Comparison of ENCODE assay signal across 16 cellular contexts in the genomic region with DNA sequence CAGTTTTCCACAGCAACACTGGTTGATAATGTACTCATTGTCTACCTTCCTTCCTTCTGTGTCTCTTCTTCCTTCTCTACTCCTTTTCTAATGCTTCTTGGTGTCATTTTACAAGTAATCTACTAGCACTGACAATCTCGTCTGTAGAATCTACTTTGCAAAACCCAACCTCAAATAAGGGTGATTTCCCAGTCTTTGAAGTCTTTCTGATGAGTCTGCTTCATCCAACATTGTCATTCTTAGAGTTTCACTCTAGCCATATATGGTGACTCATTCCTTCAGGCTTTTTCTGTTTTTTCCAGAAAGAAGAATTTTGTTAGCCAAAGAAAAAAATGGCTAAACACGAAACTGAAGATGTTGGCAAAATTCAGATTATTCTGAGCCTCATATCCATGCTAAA.
DNase-seq lines count a peak whose midpoint lies in the region; ATAC-seq and TF ChIP-seq lines count a peak whose summit lies in the region.
"Had no signal": no experiment of that assay in that cellular context is flagged by ENCODE, and none has a peak within 500 bp of the region (broad histone marks: within the 10 kb centered on the region; RNA-seq: fewer than 3 reads in every experiment).

No MANE protein-coding gene starts in this region.

- H2AFZ ChIP-seq in mammary epithelial cell (ENCODE audit: low read depth, low read length) = no peak overlapping the region

- dilution Hi-C loops in mammary epithelial cell (cut with HindIII; ENCODE audit: low sequenced_read_pairs) = no loop called here

- H3K79me2 ChIP-seq in mammary epithelial cell (ENCODE audit: insufficient read depth, low read length) = no peaks in the 10 kb centered on the region

- no peaks in the 10 kb centered on the region for H3K4me1 ChIP-seq in mammary epithelial cell (ENCODE audit: insufficient read depth, low read length)
- H3K4me1 ChIP-seq in breast epithelium = no peaks in the 10 kb centered on the region
- no peaks in the 10 kb centered on the region for H3K4me1 ChIP-seq in foreskin keratinocyte
- H3K4me1 ChIP-seq: BLaER1 had no signal

- H3K4me3 ChIP-seq in mammary epithelial cell (replicated peaks in 1 of 3; ENCODE audit: insufficient read depth in 1 of 3, low read depth in 2 of 3, low read length in 3 of 3) = no peak overlapping the region
- no peak overlapping the region for H3K4me3 ChIP-seq in breast epithelium
- H3K4me3 ChIP-seq: BLaER1 had no signal

- H3K36me3 ChIP-seq in mammary epithelial cell (ENCODE audit: insufficient read depth, low read length) = no peaks in the 10 kb centered on the region
- H3K36me3 ChIP-seq in breast epithelium = no peaks in the 10 kb centered on the region
- H3K36me3 ChIP-seq: BLaER1 had no signal

- no peaks in the 10 kb centered on the region for H3K27me3 ChIP-seq in mammary epithelial cell (ENCODE audit: insufficient read depth, low read length)
- H3K27me3 ChIP-seq in breast epithelium = no peaks in the 10 kb centered on the region
- no peaks in the 10 kb centered on the region for H3K27me3 ChIP-seq in foreskin keratinocyte
- H3K27me3 ChIP-seq: BLaER1 had no signal

- no peak for TF ChIP-seq POLR2A in breast epithelium (IDR thresholded peaks at IDR 0.05)

- no peaks in the 10 kb centered on the region for H4K20me1 ChIP-seq in mammary epithelial cell (ENCODE audit: insufficient read depth, low read length)
- H4K20me1 ChIP-seq: BLaER1 had no signal

- no peaks in the 10 kb centered on the region for H3K9me3 Mint-ChIP-seq in activated T-helper 17 cell treated with anti-CD3 and anti-CD28 coated beads, Interleukin-2, amount 50 U/mL, for 72 hours
- H3K9me3 Mint-ChIP-seq: CD8-positive, alpha-beta T cell had no signal

- 14% methylated on average over 2 of the region's 2 CpGs for WGBS in mammary epithelial cell (ENCODE audit: low coverage, missing lambda C conversion rate)

- peaks cover 5% of the 10 kb centered on the region for H3K4me1 Mint-ChIP-seq in activated T-helper 17 cell treated with anti-CD3 and anti-CD28 coated beads, Interleukin-2, amount 50 U/mL, for 72 hours
- H3K4me1 Mint-ChIP-seq: CD14-positive monocyte had no signal

- no peaks in the 10 kb centered on the region for H3K36me3 Mint-ChIP-seq in activated T-helper 17 cell treated with anti-CD3 and anti-CD28 coated beads, Interleukin-2, amount 50 U/mL, for 72 hours (ENCODE audit: low read depth)
- H3K36me3 Mint-ChIP-seq: CD14-positive monocyte; CD8-positive, alpha-beta T cell had no signal

- CTCF ChIA-PET in mammary epithelial cell (lab: Charles Lee; ENCODE audit: low non-redundant PET) = no interaction called here

- intact Hi-C loops in mammary epithelial cell (cut with micrococcal nuclease) = no loop called here
- intact Hi-C loops in breast epithelium (cut with DNase I; ENCODE audit: low total_unique reads) = no loop called here

- H3K9me3 ChIP-seq in mammary epithelial cell (replicated peaks; ENCODE audit: insufficient read depth, low read length) (no peaks in the 10 kb centered on the region), breast epithelium (no peaks in the 10 kb centered on the region)
- H3K9me3 ChIP-seq: BLaER1 had no signal

- H3K27ac Mint-ChIP-seq in activated T-helper 17 cell treated with anti-CD3 and anti-CD28 coated beads, Interleukin-2, amount 50 U/mL, for 72 hours = no peak overlapping the region
- H3K27ac Mint-ChIP-seq: CD14-positive monocyte; CD8-positive, alpha-beta T cell had no signal

- peaks cover 1% of the 10 kb centered on the region for H3K27me3 Mint-ChIP-seq in activated T-helper 17 cell treated with anti-CD3 and anti-CD28 coated beads, Interleukin-2, amount 50 U/mL, for 72 hours

- no peak overlapping the region for H3K9ac ChIP-seq in mammary epithelial cell (ENCODE audit: insufficient read depth, low read length)
- H3K9ac ChIP-seq: BLaER1 had no signal

- in situ Hi-C loops in mammary epithelial cell (cut with MboI; ENCODE audit: low sequenced_read_pairs in 2 of 2) = loop anchor here in 1 of 2 donors (25.0 kb wide), 1 partner anchor 176 kb away; no protein-coding TSS in a partner anchor

- H3K27ac ChIP-seq in mammary epithelial cell (ENCODE audit: insufficient read depth, low read depth, low read length) (no peak overlapping the region), breast epithelium (no peak overlapping the region), foreskin keratinocyte (no peak overlapping the region)
- H3K27ac ChIP-seq: BLaER1 had no signal

- H3K4me2 ChIP-seq in mammary epithelial cell (ENCODE audit: insufficient read depth, low read depth, low read length) = no peak overlapping the region
- H3K4me2 ChIP-seq: BLaER1 had no signal

- ATAC-seq in activated T-helper 17 cell treated with anti-CD3 and anti-CD28 coated beads, Interleukin-2, amount 50 U/mL, for 72 hours (replicated peaks) = peak; percentile 86
- ATAC-seq in foreskin keratinocyte = peak; percentile 69
- ATAC-seq in HG02759 (IDR thresholded peaks at IDR 0.05; ENCODE audit: unreplicated experiment) = no peak
- no peak for ATAC-seq in GM19463 (IDR thresholded peaks at IDR 0.05; ENCODE audit: unreplicated experiment)
- ATAC-seq: CD8-positive, alpha-beta T cell had no signal

- H3K4me3 Mint-ChIP-seq in activated T-helper 17 cell treated with anti-CD3 and anti-CD28 coated beads, Interleukin-2, amount 50 U/mL, for 72 hours = no peak overlapping the region
- H3K4me3 Mint-ChIP-seq: CD14-positive monocyte; CD8-positive, alpha-beta T cell had no signal

- BruUV-seq in mammary epithelial cell (replicated peaks; lab: Mats Ljungman, UMichigan) = no TSS peak

- no peak for TF ChIP-seq CTCF in mammary epithelial cell (conservative IDR thresholded peaks at IDR 0.05 in 1 of 2, IDR thresholded peaks at IDR 0.05 in 1 of 2; ENCODE audit: extremely low read depth in 1 of 2, insufficient read depth in 1 of 2, low read depth in 1 of 2, low read length in 2 of 2)
- no peak for TF ChIP-seq CTCF in breast epithelium (IDR thresholded peaks at IDR 0.05)
- TF ChIP-seq CTCF in foreskin keratinocyte (conservative IDR thresholded peaks at IDR 0.05) = no peak

- DNase-seq in mammary epithelial cell (peak; percentile 44), breast epithelium (ENCODE audit: low spot score in 2 of 2) (no peak), foreskin keratinocyte (peak in 1 of 2 donors; percentile 48), NCI-H187 treated with DMSO at 0.1 percent for 48 hours (lab: John Stamatoyannopoulos, UW) (no peak)
- DNase-seq: 8988T; Calu3; CD8-positive, alpha-beta T cell; DMS79 treated with DMSO at 0.1 percent for 48 hours; GF-D8; HCEC 1CT; IMR-90 had no signal

Comparison
In these comparisons a context has a peak if more than half of its experiments do, and no peak if none do; other contexts are left out.
1. ATAC-seq: peak in activated T-helper 17 cell treated with anti-CD3 and anti-CD28 coated beads, Interleukin-2, amount 50 U/mL, for 72 hours (single experiment) and foreskin keratinocyte (single experiment); none in HG02759 (single experiment) and GM19463 (single experiment).